1 cellular context compared by ENCODE assay signal in the genomic region with DNA sequence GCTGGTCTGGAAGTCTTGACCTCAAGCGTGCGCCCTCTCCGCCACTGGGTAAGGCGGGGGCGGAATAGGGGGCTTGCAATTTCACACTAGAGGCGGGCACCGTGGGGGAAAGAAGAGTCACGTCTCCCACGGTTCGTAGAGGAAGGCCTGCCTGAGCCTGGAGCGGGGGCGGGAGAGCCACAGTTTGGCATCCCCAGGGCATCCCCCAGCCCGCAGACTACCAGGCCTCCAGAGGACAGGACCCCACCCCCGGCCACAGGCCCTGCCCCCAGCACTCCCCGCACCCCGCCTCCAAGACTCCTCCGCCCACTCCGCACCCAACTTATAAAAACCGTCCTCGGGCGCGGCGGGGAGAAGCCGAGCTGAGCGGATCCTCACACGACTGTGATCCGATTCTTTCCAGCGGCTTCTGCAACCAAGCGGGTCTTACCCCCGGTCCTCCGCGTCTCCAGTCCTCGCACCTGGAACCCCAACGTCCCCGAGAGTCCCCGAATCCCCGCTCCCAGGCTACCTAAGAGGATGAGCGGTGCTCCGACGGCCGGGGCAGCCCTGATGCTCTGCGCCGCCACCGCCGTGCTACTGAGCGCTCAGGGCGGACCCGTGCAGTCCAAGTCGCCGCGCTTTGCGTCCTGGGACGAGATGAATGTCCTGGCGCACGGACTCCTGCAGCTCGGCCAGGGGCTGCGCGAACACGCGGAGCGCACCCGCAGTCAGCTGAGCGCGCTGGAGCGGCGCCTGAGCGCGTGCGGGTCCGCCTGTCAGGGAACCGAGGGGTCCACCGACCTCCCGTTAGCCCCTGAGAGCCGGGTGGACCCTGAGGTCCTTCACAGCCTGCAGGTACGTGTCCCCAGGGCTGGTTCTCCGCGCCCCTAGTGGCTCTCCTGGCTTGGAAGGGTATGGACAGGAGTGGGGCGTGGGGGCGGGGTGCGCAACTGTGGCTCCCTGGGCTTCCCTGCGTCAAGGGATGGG.
TF ChIP-seq lines count a peak whose summit lies in the region.

A gene with protein sequence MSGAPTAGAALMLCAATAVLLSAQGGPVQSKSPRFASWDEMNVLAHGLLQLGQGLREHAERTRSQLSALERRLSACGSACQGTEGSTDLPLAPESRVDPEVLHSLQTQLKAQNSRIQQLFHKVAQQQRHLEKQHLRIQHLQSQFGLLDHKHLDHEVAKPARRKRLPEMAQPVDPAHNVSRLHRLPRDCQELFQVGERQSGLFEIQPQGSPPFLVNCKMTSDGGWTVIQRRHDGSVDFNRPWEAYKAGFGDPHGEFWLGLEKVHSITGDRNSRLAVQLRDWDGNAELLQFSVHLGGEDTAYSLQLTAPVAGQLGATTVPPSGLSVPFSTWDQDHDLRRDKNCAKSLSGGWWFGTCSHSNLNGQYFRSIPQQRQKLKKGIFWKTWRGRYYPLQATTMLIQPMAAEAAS (plus strand): TSS at position 353 of the 969 bp plus-strand sequence. CDS start 167 bp downstream, at position 520.

TF ChIP-seq in HepG2, 621 proteins besides CTCF, POLR2A, EP300 and RAD21 (continued from another document and continues in another):
- TF ChIP-seq ATF7-NPFF (CRISPR knock-in tag; IDR thresholded peaks at IDR 0.05; ENCODE audit: low read depth) (0 out of 2 replicates have a peak, but pooled peaks have one; percentile 21), FOXA1 (IDR thresholded peaks at IDR 0.05) (no peak), FOXA1 (CRISPR knock-in tag; IDR thresholded peaks at IDR 0.05) (no peak), ZNF235 (CRISPR knock-in tag; IDR thresholded peaks at IDR 0.05; ENCODE audit: borderline replicate concordance) (no peak), ZNF44 (CRISPR knock-in tag; IDR thresholded peaks at IDR 0.05) (0 out of 2 replicates have a peak, but pooled peaks have one; percentile 60), KMT2B (CRISPR knock-in tag; IDR thresholded peaks at IDR 0.05) (0 out of 2 replicates have a peak, but pooled peaks have one; percentile 33), ZNF629 (CRISPR knock-in tag; conservative IDR thresholded peaks at IDR 0.05) (0 out of 2 replicates have a peak, but pooled peaks have one; percentile 13), JUNB (CRISPR knock-in tag; IDR thresholded peaks at IDR 0.05; ENCODE audit: borderline replicate concordance) (no peak), ZNF83 (CRISPR knock-in tag; IDR thresholded peaks at IDR 0.05; ENCODE audit: borderline replicate concordance) (peak; percentile 53; the same call in 1 of the 2 replicates), POGK (CRISPR knock-in tag; conservative IDR thresholded peaks at IDR 0.05) (peak; percentile 76; the same call in 1 of the 2 replicates), ARID2 (CRISPR knock-in tag; IDR thresholded peaks at IDR 0.05; ENCODE audit: borderline replicate concordance) (no peak), ZFP82 (CRISPR knock-in tag; IDR thresholded peaks at IDR 0.05; ENCODE audit: borderline replicate concordance) (no peak), ZNF160 (CRISPR knock-in tag; IDR thresholded peaks at IDR 0.05) (0 out of 2 replicates have a peak, but pooled peaks have one; percentile 26), PITX1 (CRISPR knock-in tag; IDR thresholded peaks at IDR 0.05) (0 out of 2 replicates have a peak, but pooled peaks have one; percentile 23), ZNF205 (CRISPR knock-in tag; IDR thresholded peaks at IDR 0.05) (peak; percentile 91), ZNF580 (CRISPR knock-in tag; IDR thresholded peaks at IDR 0.05; ENCODE audit: borderline replicate concordance, low read depth) (no peak), KDM5B (CRISPR knock-in tag; IDR thresholded peaks at IDR 0.05; ENCODE audit: borderline replicate concordance) (peak; percentile 51; the same call in 1 of the 2 replicates)
- TF ChIP-seq, protein P1, sequence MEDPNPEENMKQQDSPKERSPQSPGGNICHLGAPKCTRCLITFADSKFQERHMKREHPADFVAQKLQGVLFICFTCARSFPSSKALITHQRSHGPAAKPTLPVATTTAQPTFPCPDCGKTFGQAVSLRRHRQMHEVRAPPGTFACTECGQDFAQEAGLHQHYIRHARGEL (CRISPR knock-in tag; IDR thresholded peaks at IDR 0.05) = no peak
- TF ChIP-seq, protein P2, sequence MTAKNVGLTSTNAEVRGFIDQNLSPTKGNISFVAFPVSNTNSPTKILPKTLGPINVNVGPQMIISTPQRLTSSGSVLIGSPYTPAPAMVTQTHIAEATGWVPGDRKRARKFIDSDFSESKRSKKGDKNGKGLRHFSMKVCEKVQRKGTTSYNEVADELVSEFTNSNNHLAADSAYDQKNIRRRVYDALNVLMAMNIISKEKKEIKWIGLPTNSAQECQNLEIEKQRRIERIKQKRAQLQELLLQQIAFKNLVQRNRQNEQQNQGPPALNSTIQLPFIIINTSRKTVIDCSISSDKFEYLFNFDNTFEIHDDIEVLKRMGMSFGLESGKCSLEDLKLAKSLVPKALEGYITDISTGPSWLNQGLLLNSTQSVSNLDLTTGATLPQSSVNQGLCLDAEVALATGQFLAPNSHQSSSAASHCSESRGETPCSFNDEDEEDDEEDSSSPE (CRISPR knock-in tag; IDR thresholded peaks at IDR 0.05) = 0 out of 2 replicates have a peak, but pooled peaks have one; percentile 20
- TF ChIP-seq, protein P3, sequence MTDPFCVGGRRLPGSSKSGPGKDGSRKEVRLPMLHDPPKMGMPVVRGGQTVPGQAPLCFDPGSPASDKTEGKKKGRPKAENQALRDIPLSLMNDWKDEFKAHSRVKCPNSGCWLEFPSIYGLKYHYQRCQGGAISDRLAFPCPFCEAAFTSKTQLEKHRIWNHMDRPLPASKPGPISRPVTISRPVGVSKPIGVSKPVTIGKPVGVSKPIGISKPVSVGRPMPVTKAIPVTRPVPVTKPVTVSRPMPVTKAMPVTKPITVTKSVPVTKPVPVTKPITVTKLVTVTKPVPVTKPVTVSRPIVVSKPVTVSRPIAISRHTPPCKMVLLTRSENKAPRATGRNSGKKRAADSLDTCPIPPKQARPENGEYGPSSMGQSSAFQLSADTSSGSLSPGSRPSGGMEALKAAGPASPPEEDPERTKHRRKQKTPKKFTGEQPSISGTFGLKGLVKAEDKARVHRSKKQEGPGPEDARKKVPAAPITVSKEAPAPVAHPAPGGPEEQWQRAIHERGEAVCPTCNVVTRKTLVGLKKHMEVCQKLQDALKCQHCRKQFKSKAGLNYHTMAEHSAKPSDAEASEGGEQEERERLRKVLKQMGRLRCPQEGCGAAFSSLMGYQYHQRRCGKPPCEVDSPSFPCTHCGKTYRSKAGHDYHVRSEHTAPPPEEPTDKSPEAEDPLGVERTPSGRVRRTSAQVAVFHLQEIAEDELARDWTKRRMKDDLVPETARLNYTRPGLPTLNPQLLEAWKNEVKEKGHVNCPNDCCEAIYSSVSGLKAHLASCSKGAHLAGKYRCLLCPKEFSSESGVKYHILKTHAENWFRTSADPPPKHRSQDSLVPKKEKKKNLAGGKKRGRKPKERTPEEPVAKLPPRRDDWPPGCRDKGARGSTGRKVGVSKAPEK (CRISPR knock-in tag; IDR thresholded peaks at IDR 0.05; ENCODE audit: borderline replicate concordance) = peak; percentile 96
- TF ChIP-seq, protein P4, sequence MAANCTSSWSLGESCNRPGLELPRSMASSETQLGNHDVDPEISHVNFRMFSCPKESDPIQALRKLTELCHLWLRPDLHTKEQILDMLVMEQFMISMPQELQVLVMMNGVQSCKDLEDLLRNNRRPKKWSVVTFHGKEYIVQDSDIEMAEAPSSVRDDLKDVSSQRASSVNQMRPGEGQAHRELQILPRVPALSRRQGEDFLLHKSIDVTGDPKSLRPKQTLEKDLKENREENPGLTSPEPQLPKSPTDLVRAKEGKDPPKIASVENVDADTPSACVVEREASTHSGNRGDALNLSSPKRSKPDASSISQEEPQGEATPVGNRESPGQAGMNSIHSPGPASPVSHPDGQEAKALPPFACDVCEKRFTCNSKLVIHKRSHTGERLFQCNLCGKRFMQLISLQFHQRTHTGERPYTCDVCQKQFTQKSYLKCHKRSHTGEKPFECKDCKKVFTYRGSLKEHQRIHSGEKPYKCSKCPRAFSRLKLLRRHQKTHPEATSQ (CRISPR knock-in tag; IDR thresholded peaks at IDR 0.05; ENCODE audit: borderline replicate concordance) = no peak
- TF ChIP-seq, protein P5, sequence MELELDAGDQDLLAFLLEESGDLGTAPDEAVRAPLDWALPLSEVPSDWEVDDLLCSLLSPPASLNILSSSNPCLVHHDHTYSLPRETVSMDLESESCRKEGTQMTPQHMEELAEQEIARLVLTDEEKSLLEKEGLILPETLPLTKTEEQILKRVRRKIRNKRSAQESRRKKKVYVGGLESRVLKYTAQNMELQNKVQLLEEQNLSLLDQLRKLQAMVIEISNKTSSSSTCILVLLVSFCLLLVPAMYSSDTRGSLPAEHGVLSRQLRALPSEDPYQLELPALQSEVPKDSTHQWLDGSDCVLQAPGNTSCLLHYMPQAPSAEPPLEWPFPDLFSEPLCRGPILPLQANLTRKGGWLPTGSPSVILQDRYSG (CRISPR knock-in tag; IDR thresholded peaks at IDR 0.05) = no peak
- TF ChIP-seq, protein P6, sequence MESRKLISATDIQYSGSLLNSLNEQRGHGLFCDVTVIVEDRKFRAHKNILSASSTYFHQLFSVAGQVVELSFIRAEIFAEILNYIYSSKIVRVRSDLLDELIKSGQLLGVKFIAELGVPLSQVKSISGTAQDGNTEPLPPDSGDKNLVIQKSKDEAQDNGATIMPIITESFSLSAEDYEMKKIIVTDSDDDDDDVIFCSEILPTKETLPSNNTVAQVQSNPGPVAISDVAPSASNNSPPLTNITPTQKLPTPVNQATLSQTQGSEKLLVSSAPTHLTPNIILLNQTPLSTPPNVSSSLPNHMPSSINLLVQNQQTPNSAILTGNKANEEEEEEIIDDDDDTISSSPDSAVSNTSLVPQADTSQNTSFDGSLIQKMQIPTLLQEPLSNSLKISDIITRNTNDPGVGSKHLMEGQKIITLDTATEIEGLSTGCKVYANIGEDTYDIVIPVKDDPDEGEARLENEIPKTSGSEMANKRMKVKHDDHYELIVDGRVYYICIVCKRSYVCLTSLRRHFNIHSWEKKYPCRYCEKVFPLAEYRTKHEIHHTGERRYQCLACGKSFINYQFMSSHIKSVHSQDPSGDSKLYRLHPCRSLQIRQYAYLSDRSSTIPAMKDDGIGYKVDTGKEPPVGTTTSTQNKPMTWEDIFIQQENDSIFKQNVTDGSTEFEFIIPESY (CRISPR knock-in tag; IDR thresholded peaks at IDR 0.05) = peak; percentile 65; the same call in 1 of the 2 replicates
- TF ChIP-seq, protein P7, sequence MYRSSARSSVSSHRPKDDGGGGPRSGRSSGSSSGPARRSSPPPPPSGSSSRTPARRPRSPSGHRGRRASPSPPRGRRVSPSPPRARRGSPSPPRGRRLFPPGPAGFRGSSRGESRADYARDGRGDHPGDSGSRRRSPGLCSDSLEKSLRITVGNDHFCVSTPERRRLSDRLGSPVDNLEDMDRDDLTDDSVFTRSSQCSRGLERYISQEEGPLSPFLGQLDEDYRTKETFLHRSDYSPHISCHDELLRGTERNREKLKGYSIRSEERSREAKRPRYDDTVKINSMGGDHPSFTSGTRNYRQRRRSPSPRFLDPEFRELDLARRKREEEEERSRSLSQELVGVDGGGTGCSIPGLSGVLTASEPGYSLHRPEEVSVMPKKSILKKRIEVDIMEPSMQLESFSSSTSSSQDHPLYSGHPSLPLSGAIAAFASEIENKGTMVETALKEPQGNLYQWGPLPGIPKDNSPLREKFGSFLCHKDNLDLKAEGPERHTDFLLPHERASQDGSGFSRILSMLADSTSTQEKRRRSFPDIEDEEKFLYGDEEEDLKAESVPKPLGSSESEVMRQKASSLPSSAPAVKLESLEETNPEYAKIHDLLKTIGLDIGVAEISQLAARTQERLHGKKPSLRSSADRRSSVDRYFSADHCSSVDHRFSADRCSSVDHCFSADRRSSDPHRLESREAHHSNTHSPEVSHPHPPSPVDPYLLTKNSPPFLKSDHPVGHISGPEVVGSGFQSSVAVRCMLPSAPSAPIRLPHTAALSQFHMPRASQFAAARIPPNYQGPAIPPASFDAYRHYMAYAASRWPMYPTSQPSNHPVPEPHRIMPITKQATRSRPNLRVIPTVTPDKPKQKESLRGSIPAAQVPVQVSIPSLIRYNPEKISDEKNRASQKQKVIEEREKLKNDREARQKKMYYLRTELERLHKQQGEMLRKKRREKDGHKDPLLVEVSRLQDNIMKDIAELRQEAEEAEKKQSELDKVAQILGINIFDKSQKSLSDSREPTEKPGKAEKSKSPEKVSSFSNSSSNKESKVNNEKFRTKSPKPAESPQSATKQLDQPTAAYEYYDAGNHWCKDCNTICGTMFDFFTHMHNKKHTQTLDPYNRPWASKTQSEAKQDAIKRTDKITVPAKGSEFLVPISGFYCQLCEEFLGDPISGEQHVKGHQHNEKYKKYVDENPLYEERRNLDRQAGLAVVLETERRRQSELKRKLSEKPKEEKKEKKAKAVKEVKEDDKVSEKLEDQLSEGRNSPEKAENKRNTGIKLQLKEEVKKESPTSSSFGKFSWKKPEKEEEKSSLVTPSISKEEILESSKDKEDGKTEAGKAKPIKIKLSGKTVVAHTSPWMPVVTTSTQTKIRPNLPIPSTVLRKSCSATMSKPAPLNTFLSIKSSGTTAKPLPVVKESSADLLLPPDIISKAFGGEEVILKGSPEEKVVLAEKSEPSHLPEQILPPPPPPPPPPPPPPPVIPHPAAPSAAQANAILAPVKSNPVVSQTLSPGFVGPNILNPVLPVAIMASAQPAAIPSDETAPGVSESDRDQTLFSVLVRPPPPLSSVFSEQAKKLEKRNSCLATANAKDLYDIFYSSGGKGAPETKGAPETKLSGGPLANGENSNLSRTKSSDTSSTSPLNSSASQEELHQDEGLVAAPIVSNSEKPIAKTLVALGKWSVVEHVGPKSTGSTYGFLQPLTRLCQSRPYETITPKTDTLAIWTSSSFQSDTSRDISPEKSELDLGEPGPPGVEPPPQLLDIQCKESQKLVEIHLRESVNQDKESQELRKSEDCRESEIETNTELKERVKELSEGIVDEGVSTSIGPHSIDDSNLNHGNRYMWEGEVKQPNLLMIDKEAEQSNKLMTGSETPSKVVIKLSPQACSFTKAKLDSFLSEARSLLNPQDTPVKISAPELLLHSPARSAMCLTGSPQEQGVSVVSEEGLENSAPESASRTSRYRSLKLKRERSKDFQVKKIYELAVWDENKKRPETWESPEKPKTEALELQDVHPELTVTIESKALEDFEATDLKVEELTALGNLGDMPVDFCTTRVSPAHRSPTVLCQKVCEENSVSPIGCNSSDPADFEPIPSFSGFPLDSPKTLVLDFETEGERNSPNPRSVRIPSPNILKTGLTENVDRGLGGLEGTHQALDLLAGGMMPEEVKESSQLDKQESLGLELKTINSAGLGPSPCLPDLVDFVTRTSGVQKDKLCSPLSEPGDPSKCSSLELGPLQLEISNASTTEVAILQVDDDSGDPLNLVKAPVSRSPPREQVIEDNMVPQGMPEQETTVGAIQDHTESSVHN (CRISPR knock-in tag; IDR thresholded peaks at IDR 0.05) = peak; percentile 79; the same call in 1 of the 2 replicates
